27 cellular contexts compared by ENCODE assay signal in the genomic region with DNA sequence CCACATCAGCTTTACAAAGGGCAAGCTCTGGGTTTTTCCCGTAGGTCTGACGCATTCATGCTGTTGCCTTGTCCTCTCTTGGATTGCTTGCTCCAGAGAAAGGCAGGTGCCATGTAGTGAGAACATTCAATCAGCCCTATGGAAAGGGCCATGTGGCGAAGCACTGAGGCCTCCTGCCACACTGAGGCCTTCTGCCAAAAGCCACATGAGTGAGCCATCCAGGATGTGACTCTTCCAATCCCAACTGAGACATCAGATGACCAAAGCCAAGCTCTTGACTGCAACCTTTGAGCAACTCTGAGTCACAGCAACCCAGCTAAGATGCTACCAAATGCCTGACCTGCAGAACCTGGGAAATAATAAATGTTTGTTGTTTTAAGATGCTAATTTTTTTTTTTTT. TPM values are rescaled to one million over a fixed set of nuclear protein-coding genes. Genes with fewer than 3 reads are reported as not detected.
DNase-seq lines count a peak whose midpoint lies in the region; FAIRE-seq and TF ChIP-seq lines count a peak whose summit lies in the region.
"Had no signal": no experiment of that assay in that cellular context is flagged by ENCODE, and none has a peak within 500 bp of the region (broad histone marks: within the 10 kb centered on the region; RNA-seq: fewer than 3 reads in every experiment).

No MANE protein-coding gene starts in this region.

- no peak overlapping the region for H3K27ac Mint-ChIP-seq in glutamatergic neuron (ENCODE audit: unreplicated experiment)
- H3K27ac Mint-ChIP-seq: endodermal cell; T-helper 1 cell treated with Interleukin-12 subunit alpha and Interleukin-12 subunit beta and Interleukin-4 antibody, amounts not matched to agents 30 μg/mL and 1 μg/mL, for 36 hours had no signal

- TF ChIP-seq CTCF in MM.1S (IDR thresholded peaks at IDR 0.05; ENCODE audit: low read length) = no peak
- TF ChIP-seq CTCF in glutamatergic neuron (IDR thresholded peaks at IDR 0.05; ENCODE audit: partially characterized antibody, unreplicated experiment) = no peak

- H3K9me3 Mint-ChIP-seq in glutamatergic neuron (ENCODE audit: unreplicated experiment) = no peaks in the 10 kb centered on the region
- H3K9me3 Mint-ChIP-seq: endodermal cell; T-helper 1 cell treated with Interleukin-12 subunit alpha and Interleukin-12 subunit beta and Interleukin-4 antibody, amounts not matched to agents 30 μg/mL and 1 μg/mL, for 36 hours had no signal

- H3K9me3 ChIP-seq in MM.1S (replicated peaks; ENCODE audit: insufficient read depth, low read length) (no peaks in the 10 kb centered on the region), Karpas-422 (ENCODE audit: low read length) (no peaks in the 10 kb centered on the region)
- H3K9me3 ChIP-seq: adrenal gland, mucosa of descending colon, neutrophil, vagina had no signal

- H2AFZ ChIP-seq in ACC112 (ENCODE audit: low read length, unreplicated experiment) = no peak overlapping the region
- no peak overlapping the region for H2AFZ ChIP-seq in MM.1S (ENCODE audit: low read length)
- no peak overlapping the region for H2AFZ ChIP-seq in Karpas-422 (ENCODE audit: low read length)

- H3K9ac ChIP-seq in MM.1S (ENCODE audit: low read length) (no peak overlapping the region), Karpas-422 (ENCODE audit: low read length) (no peak overlapping the region)

- H3K4me1 ChIP-seq in ACC112 (ENCODE audit: control insufficient read depth, insufficient read depth, low read length, unreplicated experiment) (peaks cover 11% of the 10 kb centered on the region), MM.1S (ENCODE audit: low read length) (no peaks in the 10 kb centered on the region), Karpas-422 (ENCODE audit: low read length) (no peaks in the 10 kb centered on the region)
- H3K4me1 ChIP-seq: adrenal gland, vagina had no signal

- FAIRE-seq in RCC 7860 (lab: Jason Lieb, UNC) = no peak

- no peaks in the 10 kb centered on the region for H3K27me3 Mint-ChIP-seq in glutamatergic neuron (ENCODE audit: unreplicated experiment)

- H3K27ac ChIP-seq in ACC112 (ENCODE audit: low read depth, low read length) (peak overlapping the region; percentile 27; the same call in 1 of the 2 replicates), epithelial cell of prostate (peak overlapping the region; percentile 21), MM.1S (ENCODE audit: low read length) (no peak overlapping the region), Karpas-422 (ENCODE audit: low read length) (no peak overlapping the region)
- H3K27ac ChIP-seq: adrenal gland, HL-60, neutrophil, vagina had no signal

- H3F3A ChIP-seq in MM.1S (ENCODE audit: insufficient read depth, low read length) = no peaks in the 10 kb centered on the region

- H3K4me3 ChIP-seq in ACC112 (ENCODE audit: low read depth, low read length) = no peak overlapping the region
- no peak overlapping the region for H3K4me3 ChIP-seq in MM.1S (ENCODE audit: low read length)
- H3K4me3 ChIP-seq in Karpas-422 (ENCODE audit: low read length) = no peak overlapping the region
- H3K4me3 ChIP-seq: adrenal gland, mucosa of descending colon, vagina had no signal

- no peaks in the 10 kb centered on the region for H3K79me2 ChIP-seq in ACC112 (ENCODE audit: control insufficient read depth, insufficient read depth, low read length, unreplicated experiment)
- no peaks in the 10 kb centered on the region for H3K79me2 ChIP-seq in MM.1S (ENCODE audit: low read length)
- no peaks in the 10 kb centered on the region for H3K79me2 ChIP-seq in Karpas-422 (ENCODE audit: low read length)

- H3K4me3 Mint-ChIP-seq in glutamatergic neuron (ENCODE audit: unreplicated experiment) = no peak overlapping the region
- H3K4me3 Mint-ChIP-seq: endodermal cell; T-helper 1 cell treated with Interleukin-12 subunit alpha and Interleukin-12 subunit beta and Interleukin-4 antibody, amounts not matched to agents 30 μg/mL and 1 μg/mL, for 36 hours had no signal

- H4K20me1 ChIP-seq in MM.1S (ENCODE audit: insufficient read depth, low read length) (no peaks in the 10 kb centered on the region), Karpas-422 (ENCODE audit: insufficient read depth, low read depth, low read length) (no peaks in the 10 kb centered on the region)

- peaks cover 10% of the 10 kb centered on the region for H3K27me3 ChIP-seq in ACC112 (ENCODE audit: insufficient read depth, low read length)
- no peaks in the 10 kb centered on the region for H3K27me3 ChIP-seq in MM.1S (replicated peaks; ENCODE audit: insufficient read depth, low read length)
- H3K27me3 ChIP-seq in Karpas-422 (ENCODE audit: low read length) = no peaks in the 10 kb centered on the region
- H3K27me3 ChIP-seq: adrenal gland, vagina had no signal

- H3K9me2 ChIP-seq in MM.1S (replicated peaks; ENCODE audit: insufficient read depth, low read length) = no peaks in the 10 kb centered on the region
- no peaks in the 10 kb centered on the region for H3K9me2 ChIP-seq in Karpas-422 (replicated peaks; ENCODE audit: insufficient read depth, low read length)

- DNase-seq in GM04504 (ENCODE audit: low read depth) (peak; percentile 20), RCC 7860 (ENCODE audit: low spot score) (peak; percentile 64), epithelial cell of prostate (ENCODE audit: low read depth, low spot score) (no peak), NCI-H1105 (lab: John Stamatoyannopoulos, UW) (no peak), MM.1S (no peak), Karpas-422 (no peak), glutamatergic neuron (no peak)
- DNase-seq: adrenal gland, Calu3, cerebellar nuclear complex, endodermal cell, foreskin melanocyte, KBM-7, left colon, mucosa of descending colon, NCI-H1436 treated with DMSO at 0.1 percent for 48 hours, NCI-H226, retina had no signal

- H3K4me1 Mint-ChIP-seq in glutamatergic neuron (ENCODE audit: low read depth, unreplicated experiment) = no peaks in the 10 kb centered on the region
- H3K4me1 Mint-ChIP-seq: endodermal cell had no signal

- no peaks in the 10 kb centered on the region for H3K36me3 Mint-ChIP-seq in glutamatergic neuron (ENCODE audit: unreplicated experiment)

- no peak overlapping the region for H3K4me2 ChIP-seq in MM.1S (ENCODE audit: low read depth, low read length)
- H3K4me2 ChIP-seq in Karpas-422 (ENCODE audit: low read depth, low read length, poor library complexity, severe bottlenecking) = no peak overlapping the region

- H3K36me3 ChIP-seq in ACC112 (ENCODE audit: insufficient read depth, low read length) = no peaks in the 10 kb centered on the region
- H3K36me3 ChIP-seq in MM.1S (replicated peaks; ENCODE audit: insufficient read depth, low read length) = no peaks in the 10 kb centered on the region
- no peaks in the 10 kb centered on the region for H3K36me3 ChIP-seq in Karpas-422 (ENCODE audit: insufficient read depth, low read length)
- H3K36me3 ChIP-seq: adrenal gland, neutrophil, vagina had no signal

RNA-seq across cellular contexts. Expression of a gene that starts 9.0 kb away (rescaled TPM):
- not detected in 2 replicates for total RNA-seq in Karpas-422 (2014; rRNA removed; shearing (Covaris generic); ENCODE audit: low replicate concordance)
- not detected for total RNA-seq in glutamatergic neuron (ENCODE audit: unreplicated experiment)
- total RNA-seq: activated CD8-positive, alpha-beta memory T cell treated with anti-CD3 and anti-CD28 coated beads for 36 hours; adrenal gland; Calu3; endodermal cell; H4; left colon; mucosa of descending colon; Right ventricle myocardium inferior; subcutaneous adipose tissue; vagina had no signal

RNA-seq across cellular contexts. Expression of a gene that starts 20.5 kb away (rescaled TPM):
- total RNA-seq in Karpas-422 (2014; rRNA removed; shearing (Covaris generic); ENCODE audit: low replicate concordance) = 14.5 and 21.6 TPM in 2 replicates
- 35.3 TPM for total RNA-seq in glutamatergic neuron (ENCODE audit: unreplicated experiment)

RNA-seq across cellular contexts. Expression of a gene that starts 32.4 kb away (rescaled TPM):
- total RNA-seq in Karpas-422 (2014; rRNA removed; shearing (Covaris generic); ENCODE audit: low replicate concordance) = not detected in 2 replicates
- total RNA-seq in glutamatergic neuron (ENCODE audit: unreplicated experiment) = not detected
- total RNA-seq: activated CD8-positive, alpha-beta memory T cell treated with anti-CD3 and anti-CD28 coated beads for 36 hours; adrenal gland; Calu3; H4; left colon; mucosa of descending colon; Right ventricle myocardium inferior; subcutaneous adipose tissue; vagina had no signal

RNA-seq across cellular contexts. Expression of a gene that starts 58.7 kb away (rescaled TPM):
- not detected in 2 replicates for total RNA-seq in Karpas-422 (2014; rRNA removed; shearing (Covaris generic); ENCODE audit: low replicate concordance)
- total RNA-seq in glutamatergic neuron (ENCODE audit: unreplicated experiment) = not detected
- total RNA-seq: activated CD8-positive, alpha-beta memory T cell treated with anti-CD3 and anti-CD28 coated beads for 36 hours; adrenal gland; Calu3; endodermal cell; H4; left colon; mucosa of descending colon; Right ventricle myocardium inferior; subcutaneous adipose tissue; vagina had no signal

Comparison
In these comparisons a context has a peak if more than half of its experiments do, and no peak if none do; other contexts are left out.
1. H3K27ac ChIP-seq: peak in ACC112 (single experiment) and epithelial cell of prostate (single experiment); none in MM.1S (single experiment) and Karpas-422 (single experiment).
2. DNase-seq: peak in GM04504 (single experiment) and RCC 7860 (single experiment); none in epithelial cell of prostate (single experiment), NCI-H1105 (single experiment), MM.1S (single experiment), Karpas-422 (single experiment) and glutamatergic neuron (single experiment).